In genomic region chr19:55586976-55587668, GRCh38 we compare ENCODE assay signal across 1 cellular context.
TF ChIP-seq lines count a peak whose summit lies in the region.

No MANE protein-coding gene starts in this region.

TF ChIP-seq in H1, 55 proteins besides CTCF, POLR2A, EP300 and RAD21:
- TF ChIP-seq CHD1 (IDR thresholded peaks at IDR 0.05; ENCODE audit: low read depth, low read length) (no peak), TAF7 (optimal IDR thresholded peaks at IDR 0.05; ENCODE audit: borderline replicate concordance, low read depth, low read length) (no peak), CHD7 (IDR thresholded peaks at IDR 0.05; ENCODE audit: insufficient replicate concordance, low read length) (no peak), HDAC2 (IDR thresholded peaks at IDR 0.05; ENCODE audit: borderline replicate concordance in 1 of 2, low read depth in 2 of 2, low read length in 2 of 2) (0 out of 4 replicates have a peak, but pooled peaks of 1 of the 2 experiments have one; percentile 59), SP2 (IDR thresholded peaks at IDR 0.05; ENCODE audit: low read length) (no peak), ASH2L (IDR thresholded peaks at IDR 0.05; ENCODE audit: low read length) (peak; percentile 35), RXRA (IDR thresholded peaks at IDR 0.05; ENCODE audit: insufficient read depth, low read depth, low read length) (no peak), RFX5 (IDR thresholded peaks at IDR 0.05; ENCODE audit: borderline replicate concordance, low read depth, low read length) (no peak), NRF1 (IDR thresholded peaks at IDR 0.05; ENCODE audit: low read depth, low read length) (peak; percentile 52), SUZ12 (IDR thresholded peaks at IDR 0.05; ENCODE audit: low read length) (no peak), CREB1 (IDR thresholded peaks at IDR 0.05) (peak; percentile 55; the same call in 1 of the 2 replicates), SP1 (IDR thresholded peaks at IDR 0.05; ENCODE audit: low read depth, low read length) (0 out of 2 replicates have a peak, but pooled peaks have one; percentile 64), EGR1 (IDR thresholded peaks at IDR 0.05; ENCODE audit: borderline replicate concordance, low read depth, low read length) (no peak), CHD2 (IDR thresholded peaks at IDR 0.05; ENCODE audit: low read length) (peak; percentile 80), CBX8 (IDR thresholded peaks at IDR 0.05; ENCODE audit: borderline replicate concordance, low read depth, low read length) (no peak), KDM4A (IDR thresholded peaks at IDR 0.05; ENCODE audit: low read depth, low read length, severe bottlenecking) (peak; percentile 44), JUN (IDR thresholded peaks at IDR 0.05; ENCODE audit: low read depth, low read length) (no peak), EZH2 (IDR thresholded peaks at IDR 0.05; ENCODE audit: low read depth, low read length, severe bottlenecking) (no peak), TCF12 (IDR thresholded peaks at IDR 0.05; ENCODE audit: low read depth, low read length) (0 out of 2 replicates have a peak, but pooled peaks have one; percentile 12), SIN3A (conservative IDR thresholded peaks at IDR 0.05 in 1 of 2, IDR thresholded peaks at IDR 0.05 in 1 of 2; ENCODE audit: low read depth in 1 of 2, low read length in 2 of 2) (peak; percentile 52 to 71; a peak in 2 of 4 replicates), POLR2AphosphoS5 (IDR thresholded peaks at IDR 0.05; ENCODE audit: low read depth, low read length) (no peak)
- TF ChIP-seq, protein P1, sequence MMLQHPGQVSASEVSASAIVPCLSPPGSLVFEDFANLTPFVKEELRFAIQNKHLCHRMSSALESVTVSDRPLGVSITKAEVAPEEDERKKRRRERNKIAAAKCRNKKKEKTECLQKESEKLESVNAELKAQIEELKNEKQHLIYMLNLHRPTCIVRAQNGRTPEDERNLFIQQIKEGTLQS (IDR thresholded peaks at IDR 0.05; ENCODE audit: insufficient read depth, low read depth, low read length) = no peak
